Comparison of ENCODE assay signal across 1 cellular context in the genomic region with DNA sequence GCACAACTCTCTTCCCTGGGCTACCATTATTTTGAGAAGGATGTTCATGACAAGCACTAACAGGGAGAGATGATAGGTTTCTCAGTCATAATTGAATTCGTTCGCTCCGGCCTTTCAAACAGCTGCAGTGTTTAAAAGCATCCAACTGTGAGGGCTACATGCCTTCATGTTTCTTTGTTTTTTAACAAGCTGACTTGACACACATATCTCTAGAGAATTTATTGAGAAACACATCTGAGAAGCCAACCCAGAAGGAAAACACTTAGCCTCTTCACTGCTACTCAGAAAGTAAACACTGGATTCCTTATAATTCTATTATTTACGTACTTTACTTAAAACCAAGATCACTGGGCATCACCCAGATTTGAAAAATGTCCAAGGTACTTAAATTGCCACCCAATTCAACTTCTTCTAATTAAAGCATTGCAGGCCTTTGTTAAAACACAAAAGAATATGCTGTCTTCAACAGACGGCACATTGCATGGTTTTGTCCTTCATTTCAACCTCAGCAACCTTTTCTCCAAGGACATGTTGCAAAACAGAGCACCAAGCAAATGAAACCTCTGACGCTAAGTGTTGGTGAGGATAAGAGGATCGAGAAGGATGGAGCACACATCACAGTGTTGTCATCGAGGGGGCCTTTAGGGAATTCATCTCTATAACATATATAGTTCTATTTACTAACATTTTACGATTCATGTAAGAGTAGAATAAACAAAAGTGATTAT.
A peak's percentile ranks its signal among the peaks of the same experiment; 100 is the strongest.
TF ChIP-seq lines count a peak whose summit lies in the region.

No MANE protein-coding gene starts in this region.

TF ChIP-seq in HEK293, 187 proteins besides CTCF, POLR2A, EP300 and RAD21 (continued from another document):
- TF ChIP-seq ZNF404 (tag by site-specific recombination; IDR thresholded peaks at IDR 0.05) = no peak
- TF ChIP-seq GLI2 (tag by site-specific recombination; IDR thresholded peaks at IDR 0.05; ENCODE audit: borderline replicate concordance, low read depth) = 0 out of 2 replicates have a peak, but pooled peaks have one; percentile 45
- TF ChIP-seq ZNF558 (tag by site-specific recombination; IDR thresholded peaks at IDR 0.05) = no peak
- TF ChIP-seq ZNF629 (tag by site-specific recombination; IDR thresholded peaks at IDR 0.05) = no peak
- no peak for TF ChIP-seq ZNF274 (IDR thresholded peaks at IDR 0.05; ENCODE audit: low read length)
- no peak for TF ChIP-seq ZNF274 (tag by site-specific recombination; IDR thresholded peaks at IDR 0.05; ENCODE audit: borderline replicate concordance)
